In the genomic region with DNA sequence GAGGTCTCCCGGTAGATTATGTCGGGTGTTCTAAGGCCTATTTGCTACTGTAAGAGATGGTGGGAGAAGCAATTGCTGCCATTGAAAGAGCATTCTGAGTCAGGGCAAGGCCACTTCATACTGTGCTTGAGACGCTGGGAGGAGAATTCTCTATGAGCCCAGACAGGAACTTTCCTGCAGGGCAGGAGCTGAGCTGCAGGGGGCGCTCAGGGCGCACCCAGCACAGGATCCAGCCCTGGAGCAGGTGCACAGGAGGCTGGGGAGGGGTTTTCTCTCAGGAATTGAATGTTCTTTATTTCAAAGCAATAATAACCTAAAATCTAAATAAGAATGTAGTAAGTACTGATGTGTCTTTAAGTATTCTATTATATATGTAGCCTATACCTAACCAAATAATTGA, we compare ENCODE assay signal across 8 cellular contexts.
DNase-seq lines count a peak whose midpoint lies in the region; ATAC-seq and TF ChIP-seq lines count a peak whose summit lies in the region.
"Not testable (repeated sequence)": the region's sequence is repeated elsewhere in the genome, so short reads cannot be mapped to it uniquely, and the experiment has no call there.

No MANE protein-coding gene starts in this region.

- not testable (repeated sequence) for H3K4me3 Mint-ChIP-seq in activated CD4-positive, alpha-beta T cell treated with anti-CD3 and anti-CD28 coated beads for 36 hours; activated naive CD4-positive, alpha-beta T cell treated with anti-CD3 and anti-CD28 coated beads for 36 hours; stimulated activated naive B cell treated with anti-CD40 and anti-IgM and Interleukin-4, amounts not matched to agents 10 μg/mL and 1 μg/mL and 100 μg/mL, for 72 hours

- H3K4me1 ChIP-seq in left lung: not testable (repeated sequence)

- H3K27ac Mint-ChIP-seq in activated CD4-positive, alpha-beta T cell treated with anti-CD3 and anti-CD28 coated beads for 36 hours; activated naive CD4-positive, alpha-beta T cell treated with anti-CD3 and anti-CD28 coated beads for 36 hours; stimulated activated naive B cell treated with anti-CD40 and anti-IgM and Interleukin-4, amounts not matched to agents 10 μg/mL and 1 μg/mL and 100 μg/mL, for 72 hours: not testable (repeated sequence)

- ATAC-seq in GM18502 (IDR thresholded peaks at IDR 0.05; ENCODE audit: poor library complexity, unreplicated experiment) (peak; percentile 76), GM19467 (IDR thresholded peaks at IDR 0.05; ENCODE audit: unreplicated experiment) (peak; percentile 59), HG02678 (IDR thresholded peaks at IDR 0.05; ENCODE audit: unreplicated experiment) (peak; percentile 68), HG03354 (IDR thresholded peaks at IDR 0.05; ENCODE audit: poor library complexity, severe bottlenecking, unreplicated experiment) (peak; percentile 71), left lung (peak; percentile 97)
- ATAC-seq in activated CD4-positive, alpha-beta T cell treated with anti-CD3 and anti-CD28 coated beads for 36 hours: peak; percentile 98
- peak; percentile 86 to 92 for ATAC-seq in stimulated activated naive B cell treated with anti-CD40 and anti-IgM and Interleukin-4, amounts not matched to agents 10 μg/mL and 1 μg/mL and 100 μg/mL, for 72 hours (replicated peaks)

- H3K36me3 Mint-ChIP-seq in activated CD4-positive, alpha-beta T cell treated with anti-CD3 and anti-CD28 coated beads for 36 hours (ENCODE audit: low read depth); activated naive CD4-positive, alpha-beta T cell treated with anti-CD3 and anti-CD28 coated beads for 36 hours (ENCODE audit: low read depth); stimulated activated naive B cell treated with anti-CD40 and anti-IgM and Interleukin-4, amounts not matched to agents 10 μg/mL and 1 μg/mL and 100 μg/mL, for 72 hours: not testable (repeated sequence)

- H3K27me3 ChIP-seq in left lung: not testable (repeated sequence)

- not testable (repeated sequence) for H3K4me3 ChIP-seq in left lung

- H3K27ac ChIP-seq in left lung: not testable (repeated sequence)

- POLR2A ChIA-PET in activated CD4-positive, alpha-beta T cell treated with anti-CD3 and anti-CD28 coated beads for 36 hours (lab: Charles Lee): not testable (repeated sequence)

- H3K9me3 ChIP-seq in left lung: not testable (repeated sequence)

- H3K9me3 Mint-ChIP-seq in activated CD4-positive, alpha-beta T cell treated with anti-CD3 and anti-CD28 coated beads for 36 hours (ENCODE audit: low read depth); activated naive CD4-positive, alpha-beta T cell treated with anti-CD3 and anti-CD28 coated beads for 36 hours; stimulated activated naive B cell treated with anti-CD40 and anti-IgM and Interleukin-4, amounts not matched to agents 10 μg/mL and 1 μg/mL and 100 μg/mL, for 72 hours: not testable (repeated sequence)

- CTCF ChIA-PET in activated CD4-positive, alpha-beta T cell treated with anti-CD3 and anti-CD28 coated beads for 36 hours (lab: Charles Lee); activated naive CD4-positive, alpha-beta T cell treated with anti-CD3 and anti-CD28 coated beads for 36 hours (lab: Charles Lee): not testable (repeated sequence)

- H3K4me1 Mint-ChIP-seq in activated CD4-positive, alpha-beta T cell treated with anti-CD3 and anti-CD28 coated beads for 36 hours; activated naive CD4-positive, alpha-beta T cell treated with anti-CD3 and anti-CD28 coated beads for 36 hours (ENCODE audit: low read depth); stimulated activated naive B cell treated with anti-CD40 and anti-IgM and Interleukin-4, amounts not matched to agents 10 μg/mL and 1 μg/mL and 100 μg/mL, for 72 hours: not testable (repeated sequence)

- intact Hi-C loops in activated CD4-positive, alpha-beta T cell treated with anti-CD3 and anti-CD28 coated beads for 36 hours (cut with DNase I, micrococcal nuclease); activated naive CD4-positive, alpha-beta T cell treated with anti-CD3 and anti-CD28 coated beads for 36 hours (cut with micrococcal nuclease); left lung (cut with DNase I): not testable (repeated sequence)

- peak; percentile 33 for DNase-seq in activated CD4-positive, alpha-beta T cell treated with anti-CD3 and anti-CD28 coated beads for 36 hours
- peak; percentile 10 for DNase-seq in activated naive CD4-positive, alpha-beta T cell treated with anti-CD3 and anti-CD28 coated beads for 36 hours
- peak in 1 of 2 donors; percentile 26 for DNase-seq in left lung
- DNase-seq in stimulated activated naive B cell treated with anti-CD40 and anti-IgM and Interleukin-4, amounts not matched to agents 10 μg/mL and 1 μg/mL and 100 μg/mL, for 72 hours: not testable (repeated sequence)

- TF ChIP-seq CTCF in left lung (IDR thresholded peaks at IDR 0.05): not testable (repeated sequence)

- not testable (repeated sequence) for H3K36me3 ChIP-seq in left lung

- H3K27me3 Mint-ChIP-seq in activated CD4-positive, alpha-beta T cell treated with anti-CD3 and anti-CD28 coated beads for 36 hours; activated naive CD4-positive, alpha-beta T cell treated with anti-CD3 and anti-CD28 coated beads for 36 hours (ENCODE audit: low read depth); stimulated activated naive B cell treated with anti-CD40 and anti-IgM and Interleukin-4, amounts not matched to agents 10 μg/mL and 1 μg/mL and 100 μg/mL, for 72 hours: not testable (repeated sequence)
